Comparison of ENCODE assay signal across 17 cellular contexts in the genomic region with DNA sequence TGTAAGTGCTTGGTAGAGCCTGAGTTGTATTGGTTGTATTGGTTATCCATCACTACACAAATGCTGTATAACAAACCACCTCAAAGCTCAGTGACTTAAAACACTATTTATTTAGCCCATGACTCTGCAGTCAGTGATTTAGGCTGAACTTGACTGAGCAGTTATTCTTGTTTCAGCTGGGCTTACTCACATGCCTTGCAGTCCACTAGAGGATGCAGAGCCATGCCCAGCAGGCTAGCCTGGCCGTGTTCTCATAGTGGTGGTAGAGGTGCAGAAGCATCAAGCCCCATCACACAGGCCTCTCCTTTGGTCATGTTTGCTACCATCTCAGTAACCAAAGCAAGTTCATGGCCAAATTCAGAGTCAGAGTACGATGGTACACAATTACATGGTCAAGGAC.
"Had no signal": no experiment of that assay in that cellular context is flagged by ENCODE, and none has a peak within 500 bp of the region (broad histone marks: within the 10 kb centered on the region; RNA-seq: fewer than 3 reads in every experiment).

No MANE protein-coding gene starts in this region.

- H3K27me3 ChIP-seq: right atrium auricular region, stomach, upper lobe of right lung had no signal

- ATAC-seq: left cardiac atrium, upper lobe of right lung had no signal

- H3K4me3 Mint-ChIP-seq: activated naive CD8-positive, alpha-beta T cell; activated T-helper 1 cell treated with anti-CD3 and anti-CD28 coated beads, Interleukin-12 subunit alpha, Interleukin-12 subunit beta, Interleukin-2, Interleukin-4 antibody, amounts not matched to agents 30 ng/mL and 10 ng/mL and 1 ng/mL, durations not matched to agents 14 hours and 24 hours and 36 hours; nephron had no signal

- H3K4me3 ChIP-seq: right atrium auricular region, skin epidermis, stomach, upper lobe of right lung had no signal

- H3K4me1 Mint-ChIP-seq: nephron had no signal

- H3K27ac Mint-ChIP-seq: activated T-helper 1 cell treated with anti-CD3 and anti-CD28 coated beads, Interleukin-12 subunit alpha, Interleukin-12 subunit beta, Interleukin-2, Interleukin-4 antibody, amounts not matched to agents 30 ng/mL and 10 ng/mL and 1 ng/mL, durations not matched to agents 14 hours and 24 hours and 36 hours; nephron had no signal

- DNase-seq: activated CD4-positive, alpha-beta T cell treated with anti-CD3 and anti-CD28 coated beads, Interleukin-2, amount 50 U/mL, for 1 hour; activated CD4-positive, CD25-positive, alpha-beta regulatory T cell treated with anti-CD3 and anti-CD28 coated beads, Interleukin-2, amount 50 U/mL, for 72 hours; activated CD8-positive, alpha-beta memory T cell treated with anti-CD3 and anti-CD28 coated beads, Interleukin-2, amount 50 U/mL, for 4 hours; effector CD4-positive, alpha-beta T cell; foreskin fibroblast; left cardiac atrium; stimulated activated CD4-positive, alpha-beta T cell treated with anti-CD3 and anti-CD28 coated beads, Interleukin-15, amount 100 ng/mL, for 24 hours; stimulated activated CD4-positive, alpha-beta T cell treated with anti-CD3 and anti-CD28 coated beads, Interleukin-2, amount 100 ng/mL, for 48 hours; stomach; T-helper 1 cell; T1000; upper lobe of right lung had no signal

- H3K27me3 Mint-ChIP-seq: activated naive CD8-positive, alpha-beta T cell had no signal

- H3K9me3 Mint-ChIP-seq: activated T-helper 1 cell treated with anti-CD3 and anti-CD28 coated beads, Interleukin-12 subunit alpha, Interleukin-12 subunit beta, Interleukin-2, Interleukin-4 antibody, amounts not matched to agents 30 ng/mL and 10 ng/mL and 1 ng/mL, durations not matched to agents 14 hours and 24 hours and 36 hours; nephron had no signal
